In the genomic region with DNA sequence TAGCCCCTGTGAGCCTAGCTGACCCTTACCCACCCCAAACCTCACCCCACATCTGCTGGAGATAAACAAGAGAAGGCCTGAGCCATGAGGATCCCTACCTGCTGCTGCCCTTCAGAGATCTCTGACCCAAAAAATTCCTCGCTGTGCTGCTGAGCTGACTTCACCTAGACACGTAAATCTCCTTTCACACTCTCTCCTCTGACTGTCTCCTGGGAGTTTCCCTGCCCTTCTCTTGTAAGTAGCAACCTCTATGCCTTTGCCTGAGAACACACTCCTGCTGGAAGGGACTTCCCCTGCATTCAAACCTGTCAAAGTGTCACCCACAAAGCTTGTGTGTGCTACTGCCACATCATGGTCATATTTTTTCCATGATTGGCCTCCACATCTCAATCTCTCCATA, we compare ENCODE assay signal across 11 cellular contexts.
DNase-seq lines count a peak whose midpoint lies in the region; ATAC-seq, FAIRE-seq and TF ChIP-seq lines count a peak whose summit lies in the region.
"Had no signal": no experiment of that assay in that cellular context is flagged by ENCODE, and none has a peak within 500 bp of the region (broad histone marks: within the 10 kb centered on the region; RNA-seq: fewer than 3 reads in every experiment).

No MANE protein-coding gene starts in this region.

- peak; percentile 43; the same call in 1 of the 2 replicates for TF ChIP-seq RAD21 in GM12878 (IDR thresholded peaks at IDR 0.05; ENCODE audit: insufficient read depth, low read depth, low read length)

- no peaks in the 10 kb centered on the region for H3K9me3 ChIP-seq in GM12878 (replicated peaks; ENCODE audit: control insufficient read depth, insufficient read depth, low read length)
- no peaks in the 10 kb centered on the region for H3K9me3 ChIP-seq in kidney (ENCODE audit: control insufficient read depth in 1 of 2, low read length in 2 of 2)
- H3K9me3 ChIP-seq: breast epithelium had no signal

- H3K4me1 ChIP-seq in GM12878 (ENCODE audit: control insufficient read depth, insufficient read depth, low read length) (no peaks in the 10 kb centered on the region; the same call in 1 of the 2 replicates), kidney (ENCODE audit: control insufficient read depth in 1 of 2, insufficient read depth in 1 of 2, low read depth in 1 of 2, low read length in 2 of 2) (no peaks in the 10 kb centered on the region)
- H3K4me1 ChIP-seq: breast epithelium had no signal

- CTCF ChIA-PET in GM12878 (lab: Yijun Ruan, JAX): interaction anchor here (0.8 to 4.6 kb wide), 9 partner anchors 15 to 525 kb away, joined by 3 to 40 read pairs (median 4); partner anchors contain the start of gene NOL4

- SMC1A ChIA-PET in GM12878 (lab: Charles Lee; ENCODE audit: uncharacterized antibody, unreplicated experiment): interaction anchor here (0.8 to 8.2 kb wide), 18 partner anchors 10 to 519 kb away, joined by 3 to 95 read pairs (median 4); no protein-coding TSS in a partner anchor

- H3K9ac ChIP-seq in GM12878 (ENCODE audit: control insufficient read depth, insufficient read depth, low read length) (no peak overlapping the region), kidney (ENCODE audit: low read length in 2 of 2) (no peak overlapping the region)

- TF ChIP-seq CTCF in GM12878 (IDR thresholded peaks at IDR 0.05 in 2 of 3, conservative IDR thresholded peaks at IDR 0.05 in 1 of 3; ENCODE audit: control insufficient read depth in 2 of 3, extremely low read depth in 1 of 3, insufficient read depth in 1 of 3, low read depth in 3 of 3, low read length in 3 of 3) (peak in 1 of 3 experiments; percentile 39; a peak in 2 of 6 replicates), kidney (IDR thresholded peaks at IDR 0.05; ENCODE audit: borderline replicate concordance, extremely low read depth, insufficient read depth) (no peak)

- in situ Hi-C loops in GM12878 (cut with MboI): no loop called here

- H4K20me1 ChIP-seq in GM12878 (ENCODE audit: control insufficient read depth, insufficient read depth): no peaks in the 10 kb centered on the region

- H3K79me2 ChIP-seq in GM12878 (ENCODE audit: control insufficient read depth, insufficient read depth, low read length): no peaks in the 10 kb centered on the region

- POLR2A ChIA-PET in GM12878 (lab: Charles Lee): interaction anchor here (0.9 to 3.5 kb wide), 6 partner anchors 14 to 149 kb away, joined by 3 to 19 read pairs (median 3); partner anchors contain the start of gene NOL4

- no peaks in the 10 kb centered on the region for H3K36me3 ChIP-seq in GM12878 (ENCODE audit: control insufficient read depth in 2 of 2, insufficient read depth in 2 of 2, low read length in 1 of 2)
- H3K36me3 ChIP-seq in kidney (ENCODE audit: control insufficient read depth in 1 of 2, insufficient read depth in 2 of 2, low read length in 2 of 2): no peaks in the 10 kb centered on the region
- H3K36me3 ChIP-seq: breast epithelium had no signal

- peak in 1 of 2 experiments; percentile 72; a peak in 2 of 4 replicates for TF ChIP-seq EP300 in GM12878 (IDR thresholded peaks at IDR 0.05; ENCODE audit: borderline replicate concordance in 1 of 2, control insufficient read depth in 1 of 2, low read depth in 2 of 2, low read length in 2 of 2)

- ATAC-seq in GM18867 (IDR thresholded peaks at IDR 0.05; ENCODE audit: unreplicated experiment) (peak; percentile 89), GM21360 (IDR thresholded peaks at IDR 0.05; ENCODE audit: unreplicated experiment) (peak; percentile 82), HG03025 (IDR thresholded peaks at IDR 0.05; ENCODE audit: low FRiP score, unreplicated experiment) (peak; percentile 93), GM12878 (peak; percentile 88)
- ATAC-seq: naive thymus-derived CD4-positive, alpha-beta T cell had no signal

- intact Hi-C loops in GM12878 (cut with micrococcal nuclease; ENCODE audit: unreplicated experiment) (loop anchor here (2.0 to 5.0 kb wide), 2 partner anchors 36 to 137 kb away; partner anchors contain the start of gene NOL4), kidney (cut with DNase I) (no loop called here)

- peak overlapping the region; percentile 24; the same call in 1 of the 2 replicates for H2AFZ ChIP-seq in GM12878 (ENCODE audit: control insufficient read depth, low read depth, low read length)

- no peaks in the 10 kb centered on the region for H3K27me3 ChIP-seq in GM12878 (replicated peaks in 1 of 2; ENCODE audit: control insufficient read depth in 2 of 2, insufficient read depth in 2 of 2, low read length in 1 of 2)
- H3K27me3 ChIP-seq: breast epithelium had no signal

- no TSS peak for BruUV-seq in GM12878 (replicated peaks; lab: Mats Ljungman, UMichigan)

- no peak overlapping the region; the same call in 1 of the 2 replicates for H3K27ac ChIP-seq in GM12878 (ENCODE audit: control insufficient read depth, insufficient read depth)
- H3K27ac ChIP-seq in kidney (ENCODE audit: low read depth in 2 of 2, low read length in 2 of 2): no peak overlapping the region
- H3K27ac ChIP-seq: breast epithelium had no signal

- DNase-seq in GM12878 (ENCODE audit: low read depth, low spot score) (peak; percentile 72), AG08395 (ENCODE audit: low spot score) (no peak), kidney (no peak), ecto neural progenitor cell (ENCODE audit: low spot score) (no peak)
- DNase-seq: COR-L47; naive thymus-derived CD4-positive, alpha-beta T cell; SHP77 had no signal

- H3K4me3 ChIP-seq in GM12878: no peak overlapping the region
- no peak overlapping the region for H3K4me3 ChIP-seq in kidney (ENCODE audit: low read length in 2 of 2)
- H3K4me3 ChIP-seq: breast epithelium had no signal

- peak overlapping the region; percentile 50; the same call in 1 of the 2 replicates for H3K4me2 ChIP-seq in GM12878 (ENCODE audit: control insufficient read depth, insufficient read depth)

- FAIRE-seq in GM12878 (lab: Jason Lieb, UNC) (no peak), kidney (lab: Jason Lieb, UNC) (no peak)

- TF ChIP-seq POLR2A in GM12878 (IDR thresholded peaks at IDR 0.05; ENCODE audit: low read depth, low read length): no peak

- RAD21 ChIA-PET in GM12878 (lab: Charles Lee; ENCODE audit: unreplicated experiment): interaction anchor here (1.2 to 4.6 kb wide), 9 partner anchors 34 to 302 kb away, joined by 3 to 69 read pairs (median 5); partner anchors contain the start of gene NOL4

- 0% methylated on average over 2 of the region's 2 CpGs for WGBS in GM12878 (ENCODE audit: insufficient coverage, insufficient replicate concordance, low lambda C conversion rate, missing lambda C conversion rate)

TF ChIP-seq in GM12878, 131 proteins besides CTCF, POLR2A, EP300 and RAD21 (continues in another document):
- TF ChIP-seq CREM (IDR thresholded peaks at IDR 0.05; ENCODE audit: low read depth): peak; percentile 47; the same call in 1 of the 2 replicates
- peak; percentile 92 for TF ChIP-seq IKZF1 (conservative IDR thresholded peaks at IDR 0.05)
- TF ChIP-seq TARDBP (IDR thresholded peaks at IDR 0.05; ENCODE audit: borderline replicate concordance): no peak
- no peak for TF ChIP-seq HCFC1 (IDR thresholded peaks at IDR 0.05; ENCODE audit: low read length)
- no peak for TF ChIP-seq FOS (IDR thresholded peaks at IDR 0.05; ENCODE audit: borderline replicate concordance, extremely low read depth, insufficient read length)
- TF ChIP-seq PBX3 (IDR thresholded peaks at IDR 0.05; ENCODE audit: insufficient replicate concordance, low read depth, low read length): peak; percentile 39
- no peak for TF ChIP-seq MTA3 (IDR thresholded peaks at IDR 0.05; ENCODE audit: borderline replicate concordance, low read length)
- TF ChIP-seq BMI1 (IDR thresholded peaks at IDR 0.05; ENCODE audit: borderline replicate concordance): peak; percentile 60
- TF ChIP-seq EED (IDR thresholded peaks at IDR 0.05; ENCODE audit: low read depth): peak; percentile 66
- TF ChIP-seq ZNF622 (IDR thresholded peaks at IDR 0.05): no peak
- peak; percentile 85 for TF ChIP-seq ATF7 (IDR thresholded peaks at IDR 0.05; ENCODE audit: low read depth)
- TF ChIP-seq, protein P1, sequence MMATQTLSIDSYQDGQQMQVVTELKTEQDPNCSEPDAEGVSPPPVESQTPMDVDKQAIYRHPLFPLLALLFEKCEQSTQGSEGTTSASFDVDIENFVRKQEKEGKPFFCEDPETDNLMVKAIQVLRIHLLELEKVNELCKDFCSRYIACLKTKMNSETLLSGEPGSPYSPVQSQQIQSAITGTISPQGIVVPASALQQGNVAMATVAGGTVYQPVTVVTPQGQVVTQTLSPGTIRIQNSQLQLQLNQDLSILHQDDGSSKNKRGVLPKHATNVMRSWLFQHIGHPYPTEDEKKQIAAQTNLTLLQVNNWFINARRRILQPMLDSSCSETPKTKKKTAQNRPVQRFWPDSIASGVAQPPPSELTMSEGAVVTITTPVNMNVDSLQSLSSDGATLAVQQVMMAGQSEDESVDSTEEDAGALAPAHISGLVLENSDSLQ (IDR thresholded peaks at IDR 0.05): peak; percentile 81
- 0 out of 2 replicates have a peak, but pooled peaks have one; percentile 63 for TF ChIP-seq CBX5 (IDR thresholded peaks at IDR 0.05; ENCODE audit: low read depth)
- no peak for TF ChIP-seq FOXK2 (IDR thresholded peaks at IDR 0.05)
- TF ChIP-seq BACH1 (IDR thresholded peaks at IDR 0.05; ENCODE audit: borderline replicate concordance): peak; percentile 78; the same call in 1 of the 2 replicates
- no peak for TF ChIP-seq RAD51 (IDR thresholded peaks at IDR 0.05)
- TF ChIP-seq MLLT1 (IDR thresholded peaks at IDR 0.05): peak; percentile 47
- TF ChIP-seq IKZF2 (IDR thresholded peaks at IDR 0.05): peak; percentile 94 to 95
